In genomic region chr17:70091681-70092080, GRCh38 we compare ENCODE assay signal across 1 cellular context.
TF ChIP-seq lines count a peak whose summit lies in the region.

No MANE protein-coding gene starts in this region.

TF ChIP-seq in IMR-90, 13 proteins besides CTCF, POLR2A, EP300 and RAD21 (continued from another document):
- TF ChIP-seq, protein P1, sequence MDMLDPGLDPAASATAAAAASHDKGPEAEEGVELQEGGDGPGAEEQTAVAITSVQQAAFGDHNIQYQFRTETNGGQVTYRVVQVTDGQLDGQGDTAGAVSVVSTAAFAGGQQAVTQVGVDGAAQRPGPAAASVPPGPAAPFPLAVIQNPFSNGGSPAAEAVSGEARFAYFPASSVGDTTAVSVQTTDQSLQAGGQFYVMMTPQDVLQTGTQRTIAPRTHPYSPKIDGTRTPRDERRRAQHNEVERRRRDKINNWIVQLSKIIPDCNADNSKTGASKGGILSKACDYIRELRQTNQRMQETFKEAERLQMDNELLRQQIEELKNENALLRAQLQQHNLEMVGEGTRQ (IDR thresholded peaks at IDR 0.05; ENCODE audit: low read depth, low read length), result no peak
TF ChIP-seq in IMR-90: peak in this region for 0.
